20 cellular contexts compared by ENCODE assay signal in the genomic region with DNA sequence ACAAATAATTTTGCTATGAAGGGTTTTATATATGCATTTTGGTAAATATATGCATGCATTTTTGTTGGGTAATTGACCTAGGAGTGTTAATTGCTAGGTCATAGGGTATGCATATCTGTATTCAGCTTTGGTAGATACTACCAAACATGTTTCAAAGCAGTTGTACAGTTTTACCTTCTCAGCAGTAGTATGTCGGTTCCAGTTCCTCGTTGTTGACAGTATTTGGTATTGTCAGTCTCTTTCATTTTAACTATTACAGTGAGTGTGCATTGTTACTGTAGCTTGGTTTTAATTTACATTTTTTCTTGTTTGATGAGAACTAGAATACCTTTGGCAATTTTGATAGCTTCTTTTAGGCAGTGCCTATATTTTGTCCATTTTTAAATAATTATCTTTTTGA.
DNase-seq lines count a peak whose midpoint lies in the region; ATAC-seq, FAIRE-seq and TF ChIP-seq lines count a peak whose summit lies in the region.
"Had no signal": no experiment of that assay in that cellular context is flagged by ENCODE, and none has a peak within 500 bp of the region (broad histone marks: within the 10 kb centered on the region; RNA-seq: fewer than 3 reads in every experiment).

No MANE protein-coding gene starts in this region.

- no peak for TF ChIP-seq POLR2A in GM12891 (IDR thresholded peaks at IDR 0.05; ENCODE audit: low read depth, low read length)

- no peak for DNase-seq in GM12891 (ENCODE audit: insufficient read length, low spot score)
- DNase-seq in GM20000 (ENCODE audit: low spot score), result peak; percentile 5
- peak; percentile 26 for DNase-seq in MV-4-11 (lab: John Stamatoyannopoulos, UW)
- no peak for DNase-seq in GM19240 (ENCODE audit: insufficient read length, low spot score)
- no peak for DNase-seq in NCI-H146 treated with DMSO at 0.1 percent for 48 hours (lab: John Stamatoyannopoulos, UW; ENCODE audit: unreplicated experiment)
- no peak for DNase-seq in SK-N-DZ (ENCODE audit: low spot score)
- DNase-seq: ACHN; activated CD4-positive, alpha-beta T cell treated with anti-CD3 and anti-CD28 coated beads for 36 hours; activated naive CD4-positive, alpha-beta T cell treated with Interleukin-2 at 50 U/mL for 16 hours; anterior cingulate cortex; CD8-positive, alpha-beta T cell; effector memory CD4-positive, alpha-beta T cell; IMR-90; left ventricle myocardium superior; NCI-H524 treated with DMSO at 0.1 percent for 48 hours; PC-9; sigmoid colon; SK-N-SH had no signal

- ATAC-seq in HG03064 (IDR thresholded peaks at IDR 0.05; ENCODE audit: low read depth, unreplicated experiment) (peak; percentile 69), esophagus mucosa (no peak)
- ATAC-seq: activated CD4-positive, alpha-beta T cell treated with anti-CD3 and anti-CD28 coated beads for 36 hours; CD8-positive, alpha-beta T cell; left ventricle myocardium superior had no signal

- FAIRE-seq in GM12891 (lab: Jason Lieb, UNC), result no peak

- TF ChIP-seq CTCF in GM20000 (IDR thresholded peaks at IDR 0.05; ENCODE audit: extremely low read depth, missing control alignments), result no peak

TF ChIP-seq in GM12891, 5 proteins besides CTCF, POLR2A, EP300 and RAD21:
- peak; percentile 16; the same call in 1 of the 2 replicates for TF ChIP-seq SPI1 (IDR thresholded peaks at IDR 0.05; ENCODE audit: low read depth, low read length)
- TF ChIP-seq POLR2AphosphoS5 (IDR thresholded peaks at IDR 0.05; ENCODE audit: low read depth, low read length), result no peak
- TF ChIP-seq POU2F2 (IDR thresholded peaks at IDR 0.05; ENCODE audit: low read depth, low read length), result no peak
- no peak for TF ChIP-seq TAF1 (IDR thresholded peaks at IDR 0.05; ENCODE audit: low read depth, low read length)
- TF ChIP-seq PAX5 (IDR thresholded peaks at IDR 0.05; ENCODE audit: insufficient read depth, low read length, severe bottlenecking), result no peak
TF ChIP-seq in GM12891: peak in this region for 1.

Comparison
In these comparisons a context has a peak if more than half of its experiments do, and no peak if none do; other contexts are left out.
1. DNase-seq: peak in GM20000 (single experiment) and MV-4-11 (single experiment); none in GM12891 (single experiment), GM19240 (single experiment), NCI-H146 treated with DMSO at 0.1 percent for 48 hours (single experiment) and SK-N-DZ (single experiment).